Comparison of ENCODE assay signal across 24 cellular contexts in the genomic region with DNA sequence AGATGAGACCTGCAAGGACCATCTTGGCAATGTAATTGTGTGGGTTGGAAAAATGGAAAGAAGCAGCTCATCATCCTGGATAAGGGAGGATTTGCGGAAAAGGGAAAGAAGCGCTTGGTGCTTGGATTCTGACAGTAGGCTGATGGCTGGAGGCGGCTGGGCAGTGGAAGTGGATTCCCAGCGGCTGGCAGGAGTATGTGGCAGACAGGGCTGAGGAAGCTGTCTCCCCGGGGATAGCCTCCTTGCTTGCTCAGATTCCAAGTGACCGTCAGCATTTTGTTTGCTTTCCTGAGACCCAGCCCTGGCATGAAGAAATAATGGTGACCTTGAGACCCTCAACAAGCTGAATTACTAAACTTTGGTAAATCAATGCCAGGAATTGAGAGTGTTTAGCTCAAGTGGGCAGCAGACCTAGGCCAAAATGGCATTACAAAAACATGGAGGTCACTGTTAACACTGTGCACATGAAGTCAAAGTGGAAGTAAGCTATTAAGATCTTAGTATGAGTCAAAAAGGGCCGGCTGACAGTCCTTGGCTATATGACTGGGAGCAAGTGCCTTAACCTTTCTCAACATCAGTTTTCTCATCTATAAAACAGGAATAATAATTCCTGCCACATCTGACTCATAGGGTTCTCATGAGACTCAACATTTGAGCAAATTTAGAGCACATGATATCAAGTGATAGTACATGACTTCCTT. TPM values are rescaled to one million over a fixed set of nuclear protein-coding genes. Genes with fewer than 3 reads are reported as not detected.
DNase-seq lines count a peak whose midpoint lies in the region; ATAC-seq and TF ChIP-seq lines count a peak whose summit lies in the region.
"Had no signal": no experiment of that assay in that cellular context is flagged by ENCODE, and none has a peak within 500 bp of the region (broad histone marks: within the 10 kb centered on the region; RNA-seq: fewer than 3 reads in every experiment).

No MANE protein-coding gene starts in this region.

- H3K27me3 Mint-ChIP-seq in stimulated activated memory B cell treated with anti-CD40 and anti-IgM and Interleukin-4, amounts not matched to agents 10 μg/mL and 1 μg/mL and 100 μg/mL, for 72 hours, result no peaks in the 10 kb centered on the region
- peaks cover 10% of the 10 kb centered on the region for H3K27me3 Mint-ChIP-seq in stimulated activated naive CD8-positive, alpha-beta T cell treated with anti-CD3 and anti-CD28 coated beads, Interleukin-15, amount 100 ng/mL, for 72 hours

- H3K27ac ChIP-seq in esophagus squamous epithelium, result no peak overlapping the region
- H3K27ac ChIP-seq: adrenal gland, RWPE1, suprapubic skin had no signal

- no peak for TF ChIP-seq CTCF in esophagus squamous epithelium (IDR thresholded peaks at IDR 0.05)

- no peaks in the 10 kb centered on the region for H3K36me3 Mint-ChIP-seq in activated naive CD4-positive, alpha-beta T cell treated with anti-CD3 and anti-CD28 coated beads, Interleukin-2, amount 50 U/mL, for 72 hours
- no peaks in the 10 kb centered on the region for H3K36me3 Mint-ChIP-seq in stimulated activated memory B cell treated with anti-CD40 and anti-IgM and Interleukin-4, amounts not matched to agents 10 μg/mL and 1 μg/mL and 100 μg/mL, for 72 hours
- H3K36me3 Mint-ChIP-seq: brain had no signal

- no peak for TF ChIP-seq POLR2A in esophagus squamous epithelium (IDR thresholded peaks at IDR 0.05)

- no peak overlapping the region for H3K4me3 Mint-ChIP-seq in stimulated activated memory B cell treated with anti-CD40 and anti-IgM and Interleukin-4, amounts not matched to agents 10 μg/mL and 1 μg/mL and 100 μg/mL, for 72 hours
- no peak overlapping the region for H3K4me3 Mint-ChIP-seq in stimulated activated naive CD8-positive, alpha-beta T cell treated with anti-CD3 and anti-CD28 coated beads, Interleukin-15, amount 100 ng/mL, for 72 hours
- H3K4me3 Mint-ChIP-seq: activated T-cell treated with anti-CD3 and anti-CD28 coated beads, Interleukin-2, amount 50 U/mL, for 4 hours; brain; HFFc6; T-helper 1 cell treated with Interleukin-12 subunit alpha and Interleukin-12 subunit beta and Interleukin-4 antibody, amounts not matched to agents 30 μg/mL and 1 μg/mL, for 36 hours had no signal

- no peak for DNase-seq in activated naive CD4-positive, alpha-beta T cell treated with anti-CD3 and anti-CD28 coated beads, Interleukin-2, amount 50 U/mL, for 72 hours (ENCODE audit: low spot score in 2 of 2)
- DNase-seq in activated naive CD4-positive, alpha-beta T cell treated with Interleukin-2 at 50 U/mL for 16 hours, result no peak
- DNase-seq in esophagus squamous epithelium (lab: John Stamatoyannopoulos, UW), result no peak
- no peak for DNase-seq in stimulated activated naive CD8-positive, alpha-beta T cell treated with anti-CD3 and anti-CD28 coated beads, Interleukin-15, amount 100 ng/mL, for 72 hours
- DNase-seq: activated CD4-positive, alpha-beta T cell treated with anti-CD3 and anti-CD28 coated beads for 4 hours; activated T-cell treated with anti-CD3 and anti-CD28 coated beads, Interleukin-2, amount 50 U/mL, for 4 hours; adrenal gland; AML-193; foreskin melanocyte; GDM1; HFFc6; left ventricle myocardium superior; NCI-H1048; NCI-H1930; NCI-H69 had no signal

- ATAC-seq in activated naive CD4-positive, alpha-beta T cell treated with anti-CD3 and anti-CD28 coated beads, Interleukin-2, amount 50 U/mL, for 72 hours, result peak; percentile 26 to 53
- ATAC-seq in HG02884 (IDR thresholded peaks at IDR 0.05; ENCODE audit: unreplicated experiment) (peak; percentile 66), esophagus mucosa (peak; percentile 51), GM19023 (IDR thresholded peaks at IDR 0.05; ENCODE audit: unreplicated experiment) (no peak)
- ATAC-seq in stimulated activated memory B cell treated with anti-CD40 and anti-IgM and Interleukin-4, amounts not matched to agents 10 μg/mL and 1 μg/mL and 100 μg/mL, for 72 hours, result peak; percentile 65
- ATAC-seq in stimulated activated naive CD8-positive, alpha-beta T cell treated with anti-CD3 and anti-CD28 coated beads, Interleukin-15, amount 100 ng/mL, for 72 hours, result no peak
- ATAC-seq: activated T-cell treated with anti-CD3 and anti-CD28 coated beads, Interleukin-2, amount 50 U/mL, for 4 hours; left ventricle myocardium superior had no signal

- no peak overlapping the region for H3K4me3 ChIP-seq in esophagus squamous epithelium
- H3K4me3 ChIP-seq: adrenal gland, suprapubic skin had no signal

- no peaks in the 10 kb centered on the region for H3K9me3 ChIP-seq in esophagus squamous epithelium
- H3K9me3 ChIP-seq: adrenal gland, suprapubic skin had no signal

- peaks cover 15% of the 10 kb centered on the region for H3K4me1 Mint-ChIP-seq in stimulated activated memory B cell treated with anti-CD40 and anti-IgM and Interleukin-4, amounts not matched to agents 10 μg/mL and 1 μg/mL and 100 μg/mL, for 72 hours
- no peaks in the 10 kb centered on the region for H3K4me1 Mint-ChIP-seq in stimulated activated naive CD8-positive, alpha-beta T cell treated with anti-CD3 and anti-CD28 coated beads, Interleukin-15, amount 100 ng/mL, for 72 hours

- peaks cover 0 to 7% (median 0%) of the 10 kb centered on the region in 4 donors for H3K27me3 ChIP-seq in esophagus squamous epithelium
- H3K27me3 ChIP-seq: suprapubic skin had no signal

- H3K36me3 ChIP-seq in esophagus squamous epithelium, result no peaks in the 10 kb centered on the region
- H3K36me3 ChIP-seq: adrenal gland, suprapubic skin had no signal

- no peaks in the 10 kb centered on the region for H3K9me3 Mint-ChIP-seq in activated naive CD4-positive, alpha-beta T cell treated with anti-CD3 and anti-CD28 coated beads, Interleukin-2, amount 50 U/mL, for 72 hours
- no peaks in the 10 kb centered on the region for H3K9me3 Mint-ChIP-seq in stimulated activated memory B cell treated with anti-CD40 and anti-IgM and Interleukin-4, amounts not matched to agents 10 μg/mL and 1 μg/mL and 100 μg/mL, for 72 hours
- H3K9me3 Mint-ChIP-seq in stimulated activated naive CD8-positive, alpha-beta T cell treated with anti-CD3 and anti-CD28 coated beads, Interleukin-15, amount 100 ng/mL, for 72 hours, result no peaks in the 10 kb centered on the region
- H3K9me3 Mint-ChIP-seq: activated T-cell treated with anti-CD3 and anti-CD28 coated beads, Interleukin-2, amount 50 U/mL, for 4 hours; HFFc6; T-helper 1 cell treated with Interleukin-12 subunit alpha and Interleukin-12 subunit beta and Interleukin-4 antibody, amounts not matched to agents 30 μg/mL and 1 μg/mL, for 36 hours had no signal

- WGBS in esophagus squamous epithelium, 2 donors, result 70 to 82% methylated on average over 5 to 7 of the region's 7 CpGs

- intact Hi-C loops in esophagus squamous epithelium (cut with DNase I), result no loop called here

- peaks cover 0 to 11% (median 0%) of the 10 kb centered on the region in 3 donors for H3K4me1 ChIP-seq in esophagus squamous epithelium
- H3K4me1 ChIP-seq: adrenal gland, suprapubic skin had no signal

- no peak overlapping the region for H3K27ac Mint-ChIP-seq in activated naive CD4-positive, alpha-beta T cell treated with anti-CD3 and anti-CD28 coated beads, Interleukin-2, amount 50 U/mL, for 72 hours
- peak overlapping the region; percentile 30 for H3K27ac Mint-ChIP-seq in stimulated activated memory B cell treated with anti-CD40 and anti-IgM and Interleukin-4, amounts not matched to agents 10 μg/mL and 1 μg/mL and 100 μg/mL, for 72 hours
- H3K27ac Mint-ChIP-seq in stimulated activated naive CD8-positive, alpha-beta T cell treated with anti-CD3 and anti-CD28 coated beads, Interleukin-15, amount 100 ng/mL, for 72 hours, result no peak overlapping the region
- H3K27ac Mint-ChIP-seq: brain; HFFc6; progenitor cell of endocrine pancreas; T-helper 1 cell treated with Interleukin-12 subunit alpha and Interleukin-12 subunit beta and Interleukin-4 antibody, amounts not matched to agents 30 μg/mL and 1 μg/mL, for 36 hours had no signal

RNA-seq across cellular contexts. Expression of a gene that starts 21.3 kb away (rescaled TPM):
- total RNA-seq in activated naive CD4-positive, alpha-beta T cell treated with anti-CD3 and anti-CD28 coated beads, Interleukin-2, amount 50 U/mL, for 72 hours, result 10 to 100 TPM; 68.6 to 75.0 TPM
- total RNA-seq in esophagus mucosa, result 35.8 TPM
- total RNA-seq in esophagus squamous epithelium, result 10 to 100 TPM; 13.8 to 38.0 (median 31.6) TPM

Comparison
In these comparisons a context has a peak if more than half of its experiments do, and no peak if none do; other contexts are left out.
1. ATAC-seq: peak in activated naive CD4-positive, alpha-beta T cell treated with anti-CD3 and anti-CD28 coated beads, Interleukin-2, amount 50 U/mL, for 72 hours (2 of 2), HG02884 (single experiment), esophagus mucosa (single experiment) and stimulated activated memory B cell treated with anti-CD40 and anti-IgM and Interleukin-4, amounts not matched to agents 10 μg/mL and 1 μg/mL and 100 μg/mL, for 72 hours (single experiment); none in GM19023 (single experiment) and stimulated activated naive CD8-positive, alpha-beta T cell treated with anti-CD3 and anti-CD28 coated beads, Interleukin-15, amount 100 ng/mL, for 72 hours (single experiment).